Comparison of ENCODE assay signal across 9 cellular contexts in the genomic region with DNA sequence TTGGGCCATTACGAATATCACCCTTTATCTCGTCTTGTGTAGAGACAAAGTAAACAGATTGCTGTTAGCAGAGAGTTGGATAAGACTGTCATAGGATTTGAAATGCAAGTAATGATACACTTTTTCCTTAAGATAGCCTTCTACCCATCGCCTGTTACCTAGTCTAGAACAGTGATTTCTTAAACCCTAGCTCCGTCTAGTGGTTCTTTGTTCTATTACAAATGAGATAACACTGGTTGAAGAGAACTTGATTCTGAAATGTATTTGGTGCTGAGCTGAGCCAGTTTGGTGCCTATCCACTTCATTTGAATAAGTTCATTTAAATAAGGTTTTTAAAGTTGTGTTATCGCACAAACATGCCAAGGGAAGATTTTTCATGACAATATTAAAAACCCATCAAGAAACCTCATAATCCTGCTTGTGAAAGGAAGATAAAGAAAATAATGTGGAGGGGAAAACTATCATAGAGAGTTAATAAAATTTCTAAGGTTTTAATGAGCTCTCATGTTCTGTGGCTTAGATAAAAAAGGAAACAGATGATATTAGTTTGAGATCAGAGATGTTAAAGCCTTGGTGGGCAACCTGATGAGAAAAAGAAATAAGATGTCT. TPM values are rescaled to one million over a fixed set of nuclear protein-coding genes. Genes with fewer than 3 reads are reported as not detected.
DNase-seq lines count a peak whose midpoint lies in the region; ATAC-seq, FAIRE-seq and TF ChIP-seq lines count a peak whose summit lies in the region.
"Had no signal": no experiment of that assay in that cellular context is flagged by ENCODE, and none has a peak within 500 bp of the region (broad histone marks: within the 10 kb centered on the region; RNA-seq: fewer than 3 reads in every experiment).

No MANE protein-coding gene starts in this region.

- H3K27ac ChIP-seq in transverse colon = no peak overlapping the region
- H3K27ac ChIP-seq: epithelial cell of prostate had no signal

- no peaks in the 10 kb centered on the region for H3K36me3 ChIP-seq in BJ (ENCODE audit: control insufficient read depth, insufficient read depth, low read length)
- no peaks in the 10 kb centered on the region for H3K36me3 ChIP-seq in transverse colon

- no peak for TF ChIP-seq POLR2A in transverse colon (IDR thresholded peaks at IDR 0.05)

- H3K27me3 ChIP-seq in BJ (ENCODE audit: control insufficient read depth, insufficient read depth, low read length) = peaks cover 3% of the 10 kb centered on the region
- H3K27me3 ChIP-seq in transverse colon = peaks cover 79% of the 10 kb centered on the region

- intact Hi-C loops in transverse colon (cut with DNase I; ENCODE audit: low total_unique reads) = loop anchor here (10.0 kb wide), 2 partner anchors 551 to 681 kb away; no protein-coding TSS in a partner anchor

- peaks cover 0 to 13% (median 7%) of the 10 kb centered on the region in 4 donors for H3K4me1 ChIP-seq in transverse colon

- H3K4me3 ChIP-seq in BJ (ENCODE audit: low read depth, low read length) (no peak overlapping the region), transverse colon (no peak overlapping the region)

- WGBS in transverse colon (ENCODE audit: low coverage in 1 of 2), 2 donors = 17 to 19% methylated on average over 5 of the region's 5 CpGs

- POLR2A ChIA-PET in BJ (lab: Charles Lee) = no interaction called here

- in situ Hi-C loops in transverse colon (cut with MboI; ENCODE audit: low pct_ligation_motif_present in 1 of 4, low pct_unique_long_range_greater_than_20kb in 1 of 4, low sequenced_read_pairs in 3 of 4) = loop anchor here (10.0 to 25.0 kb wide), 4 partner anchors 548 to 731 kb away; no protein-coding TSS in a partner anchor

- H3K9me3 ChIP-seq in transverse colon = no peaks in the 10 kb centered on the region

- CTCF ChIA-PET in BJ (lab: Yijun Ruan, JAX) = interaction anchor here (0.6 to 8.9 kb wide), 18 partner anchors 9 to 1041 kb away, joined by 3 to 227 read pairs (median 9); no protein-coding TSS in a partner anchor

- FAIRE-seq in GM19239 (lab: Jason Lieb, UNC) = peak; percentile 88

- TF ChIP-seq CTCF in BJ (IDR thresholded peaks at IDR 0.05; ENCODE audit: insufficient read depth, low read depth, low read length) (peak; percentile 75), transverse colon (IDR thresholded peaks at IDR 0.05) (peak; percentile 45 to 52 (median 48))

- no peak for TF ChIP-seq EP300 in transverse colon (IDR thresholded peaks at IDR 0.05; ENCODE audit: low read depth)

- DNase-seq in BJ (ENCODE audit: low read depth) = peak; percentile 27
- no peak for DNase-seq in GM19239 (ENCODE audit: insufficient read length, low spot score)
- DNase-seq in NCI-H2227 treated with DMSO at 0.1 percent for 48 hours (lab: John Stamatoyannopoulos, UW) = peak; percentile 85
- DNase-seq in astrocyte of the hippocampus (ENCODE audit: low read depth, low spot score) = peak; percentile 67
- peak; percentile 36 for DNase-seq in iPS-NIHi7 (ENCODE audit: extremely low spot score)
- DNase-seq in transverse colon = no peak
- no peak for DNase-seq in cortex of kidney (lab: John Stamatoyannopoulos, UW)

- ATAC-seq in HG03139 (IDR thresholded peaks at IDR 0.05; ENCODE audit: unreplicated experiment) = no peak

RNA-seq across cellular contexts. Expression of gene KCNH1, which starts 1.5 kb away (rescaled TPM):
- 3.5 and 5.8 TPM in 2 replicates for polyA plus RNA-seq in BJ (2011; rRNA removed)
- polyA minus RNA-seq in BJ (2011; rRNA and poly(A)+ RNA removed) = 25.0 and 31.0 TPM in 2 replicates
- 1 to 10 TPM in 3 of 4 donors, under 1 TPM in 1; 0.55 to 9.4 (median 2.2) TPM for total RNA-seq in transverse colon

Comparison
In these comparisons a context has a peak if more than half of its experiments do, and no peak if none do; other contexts are left out.
1. DNase-seq: peak in BJ (single experiment), NCI-H2227 treated with DMSO at 0.1 percent for 48 hours (single experiment), astrocyte of the hippocampus (single experiment) and iPS-NIHi7 (single experiment); none in GM19239 (single experiment), transverse colon (single experiment) and cortex of kidney (single experiment).